Comparison of ENCODE assay signal across 12 cellular contexts in genomic region chr4:123416462-123416861, GRCh38. TPM values are rescaled to one million over a fixed set of nuclear protein-coding genes. Genes with fewer than 3 reads are reported as not detected.
DNase-seq lines count a peak whose midpoint lies in the region; ATAC-seq and TF ChIP-seq lines count a peak whose summit lies in the region.
"Had no signal": no experiment of that assay in that cellular context is flagged by ENCODE, and none has a peak within 500 bp of the region (broad histone marks: within the 10 kb centered on the region; RNA-seq: fewer than 3 reads in every experiment).

No MANE protein-coding gene starts in this region.

- no peak for DNase-seq in CD8-positive, alpha-beta memory T cell
- DNase-seq in activated effector memory CD4-positive, alpha-beta T cell treated with Interleukin-2 at 50 U/mL for 16 hours, result no peak
- no peak for DNase-seq in esophagus squamous epithelium (lab: John Stamatoyannopoulos, UW)
- DNase-seq: DMS79 treated with DMSO at 0.1 percent for 48 hours, NCI-H187 treated with DMSO at 0.1 percent for 48 hours, NCI-H524, SK-N-SH, substantia nigra had no signal

- no peak overlapping the region for H3K4me3 ChIP-seq in CD8-positive, alpha-beta memory T cell (ENCODE audit: low read length)
- H3K4me3 ChIP-seq in HUES48 (ENCODE audit: low read depth, low read length) (no peak overlapping the region), esophagus squamous epithelium (no peak overlapping the region)

- TF ChIP-seq CTCF in nephron (IDR thresholded peaks at IDR 0.05; ENCODE audit: unreplicated experiment in 3 of 3), result no peak
- no peak for TF ChIP-seq CTCF in esophagus squamous epithelium (IDR thresholded peaks at IDR 0.05)

- H3K9me3 ChIP-seq in CD8-positive, alpha-beta memory T cell (ENCODE audit: low read length), result no peaks in the 10 kb centered on the region
- H3K9me3 ChIP-seq in HUES48 (ENCODE audit: control insufficient read depth, insufficient read depth, low read length), result no peaks in the 10 kb centered on the region
- no peaks in the 10 kb centered on the region for H3K9me3 ChIP-seq in esophagus squamous epithelium
- H3K9me3 ChIP-seq: SK-N-SH had no signal

- no peak for TF ChIP-seq POLR2A in esophagus squamous epithelium (IDR thresholded peaks at IDR 0.05)

- CTCF ChIA-PET in CD8-positive, alpha-beta memory T cell (lab: Charles Lee), result no interaction called here

- POLR2A ChIA-PET in CD8-positive, alpha-beta memory T cell (lab: Charles Lee), result no interaction called here

- ATAC-seq in GM21381 (IDR thresholded peaks at IDR 0.05; ENCODE audit: unreplicated experiment), result no peak

- H3K36me3 ChIP-seq in CD8-positive, alpha-beta memory T cell (ENCODE audit: insufficient read depth, low read length), result no peaks in the 10 kb centered on the region
- H3K36me3 ChIP-seq in HUES48 (ENCODE audit: control insufficient read depth, insufficient read depth, low read length) (no peaks in the 10 kb centered on the region), esophagus squamous epithelium (no peaks in the 10 kb centered on the region)

- H3K4me3 Mint-ChIP-seq in CD8-positive, alpha-beta memory T cell, result peak overlapping the region in 2 of 7 donors; percentile 2 to 47
- H3K4me3 Mint-ChIP-seq in activated naive CD8-positive, alpha-beta T cell, result peak overlapping the region; percentile 55
- no peak overlapping the region for H3K4me3 Mint-ChIP-seq in nephron

- no peaks in the 10 kb centered on the region for H3K27me3 ChIP-seq in CD8-positive, alpha-beta memory T cell (ENCODE audit: insufficient read depth, low read length, poor library complexity, severe bottlenecking)
- H3K27me3 ChIP-seq in HUES48 (ENCODE audit: control insufficient read depth, insufficient read depth, low read length), result no peaks in the 10 kb centered on the region
- no peaks in the 10 kb centered on the region for H3K27me3 ChIP-seq in esophagus squamous epithelium

- WGBS in esophagus squamous epithelium, 2 donors, result 83 to 88% methylated on average over 4 of the region's 4 CpGs

- H3K4me1 Mint-ChIP-seq in CD8-positive, alpha-beta memory T cell, result peaks cover 51 to 69% (median 59%) of the 10 kb centered on the region in 3 donors
- H3K4me1 Mint-ChIP-seq in activated naive CD8-positive, alpha-beta T cell (ENCODE audit: low read depth), result peaks cover 71% of the 10 kb centered on the region
- peaks cover 58% of the 10 kb centered on the region for H3K4me1 Mint-ChIP-seq in nephron

- H3K27ac Mint-ChIP-seq in CD8-positive, alpha-beta memory T cell, result peak overlapping the region in 6 of 8 donors; percentile 31 to 91 (median 76)
- peak overlapping the region; percentile 92 for H3K27ac Mint-ChIP-seq in activated naive CD8-positive, alpha-beta T cell
- H3K27ac Mint-ChIP-seq in nephron, result peak overlapping the region; percentile 13 to 44 (median 44)

- no peaks in the 10 kb centered on the region for H3K9me3 Mint-ChIP-seq in CD8-positive, alpha-beta memory T cell
- no peaks in the 10 kb centered on the region for H3K9me3 Mint-ChIP-seq in activated naive CD8-positive, alpha-beta T cell (ENCODE audit: low read depth)
- H3K9me3 Mint-ChIP-seq in nephron, result no peaks in the 10 kb centered on the region

- H3K36me3 Mint-ChIP-seq in CD8-positive, alpha-beta memory T cell, result peaks cover 0 to 1% (median 0%) of the 10 kb centered on the region in 3 donors
- peaks cover 2% of the 10 kb centered on the region for H3K36me3 Mint-ChIP-seq in activated naive CD8-positive, alpha-beta T cell
- H3K36me3 Mint-ChIP-seq in nephron (ENCODE audit: low read depth), result no peaks in the 10 kb centered on the region

- intact Hi-C loops in esophagus squamous epithelium (cut with DNase I), result no loop called here

- H3K27me3 Mint-ChIP-seq in CD8-positive, alpha-beta memory T cell, result no peaks in the 10 kb centered on the region
- H3K27me3 Mint-ChIP-seq in activated naive CD8-positive, alpha-beta T cell, result no peaks in the 10 kb centered on the region
- H3K27me3 Mint-ChIP-seq in nephron (ENCODE audit: low read depth), result no peaks in the 10 kb centered on the region

- no peaks in the 10 kb centered on the region for H3K4me1 ChIP-seq in CD8-positive, alpha-beta memory T cell (ENCODE audit: insufficient read depth, low read length)
- H3K4me1 ChIP-seq in HUES48 (ENCODE audit: control insufficient read depth, insufficient read depth, low read length) (peaks cover 39% of the 10 kb centered on the region), esophagus squamous epithelium (peaks cover 0 to 35% (median 0%) of the 10 kb centered on the region in 3 donors)

- no peak overlapping the region for H3K9ac ChIP-seq in HUES48 (ENCODE audit: low read depth, low read length)
- H3K9ac ChIP-seq: SK-N-SH had no signal

- H3K27ac ChIP-seq in CD8-positive, alpha-beta memory T cell (ENCODE audit: low read depth, low read length), result no peak overlapping the region
- H3K27ac ChIP-seq in HUES48 (ENCODE audit: low read depth, low read length) (peak overlapping the region; percentile 56), esophagus squamous epithelium (no peak overlapping the region)

RNA-seq across cellular contexts. Expression of gene SPRY1, which starts 19.9 kb away (rescaled TPM):
- 10 to 100 TPM; 40.6 to 40.8 TPM for total RNA-seq in CD8-positive, alpha-beta memory T cell
- 27.2 TPM for polyA plus RNA-seq in CD8-positive, alpha-beta memory T cell
- total RNA-seq in esophagus squamous epithelium, result 10 to 100 TPM; 14.2 to 60.3 (median 23.2) TPM
